Comparison of ENCODE assay signal across 9 cellular contexts in genomic region chr4:87009095-87009648, GRCh38.
DNase-seq lines count a peak whose midpoint lies in the region; ATAC-seq, FAIRE-seq and TF ChIP-seq lines count a peak whose summit lies in the region.
"Had no signal": no experiment of that assay in that cellular context is flagged by ENCODE, and none has a peak within 500 bp of the region (broad histone marks: within the 10 kb centered on the region; RNA-seq: fewer than 3 reads in every experiment).

No MANE protein-coding gene starts in this region.

- H3K4me3 Mint-ChIP-seq in activated naive CD4-positive, alpha-beta T cell treated with anti-CD3 and anti-CD28 coated beads, Interleukin-2, amount 50 U/mL, for 24 hours, result peak overlapping the region; percentile 60
- H3K4me3 Mint-ChIP-seq in activated T-helper 1 cell treated with anti-CD3 and anti-CD28 coated beads, Interleukin-12 subunit alpha, Interleukin-12 subunit beta, Interleukin-2, Interleukin-4 antibody, amounts not matched to agents 30 ng/mL and 10 ng/mL and 1 ng/mL, durations not matched to agents 14 hours and 24 hours and 36 hours, result peak overlapping the region; percentile 81

- TF ChIP-seq EP300 in HepG2 (IDR thresholded peaks at IDR 0.05; ENCODE audit: low read depth in 2 of 2, low read length in 2 of 2), result no peak
- TF ChIP-seq EP300 in HepG2 (CRISPR knock-in tag; IDR thresholded peaks at IDR 0.05; ENCODE audit: borderline replicate concordance), result no peak

- no peaks in the 10 kb centered on the region; a peak in 1 of 5 replicates for H3K27me3 ChIP-seq in HepG2 (ENCODE audit: control insufficient read depth in 1 of 2, insufficient read depth in 2 of 2, low read length in 2 of 2)

- peaks cover 80% of the 10 kb centered on the region for H3K4me1 ChIP-seq in HepG2 (ENCODE audit: insufficient read depth, low read length)
- no peaks in the 10 kb centered on the region for H3K4me1 ChIP-seq in urinary bladder (ENCODE audit: insufficient read depth)

- peaks cover 72% of the 10 kb centered on the region for H3K79me2 ChIP-seq in HepG2 (ENCODE audit: insufficient read depth, low read length)

- WGBS in HepG2 (ENCODE audit: low lambda C conversion rate), result 82% methylated on average over 2 of the region's 2 CpGs
- WGBS in urinary bladder, result 76% methylated on average over 2 of the region's 2 CpGs

- CTCF ChIA-PET in HepG2 (lab: Yijun Ruan, JAX; ENCODE audit: low intra/inter-chr PET ratio, low total read pairs), result no interaction called here

- in situ Hi-C loops in HepG2 (cut with HindIII; ENCODE audit: extremely low pct_ligation_motif_present, low pct_unique_long_range_greater_than_20kb), result loop anchor here (5.0 kb wide), 1 partner anchor 72 kb away; the partner anchor contains the start of gene AFF1

- H3K4me3 ChIP-seq in HepG2 (replicated peaks in 1 of 3; ENCODE audit: insufficient read depth in 1 of 3, low read depth in 2 of 3, low read length in 3 of 3), result no peak overlapping the region
- H3K4me3 ChIP-seq in urinary bladder (ENCODE audit: low read depth, low read length), result peak overlapping the region; percentile 0

- BruUV-seq in HepG2 (replicated peaks; lab: Mats Ljungman, UMichigan), result no TSS peak

- intact Hi-C loops in activated T-helper 1 cell treated with anti-CD3 and anti-CD28 coated beads, Interleukin-12 subunit alpha, Interleukin-12 subunit beta, Interleukin-2, Interleukin-4 antibody, amounts not matched to agents 30 ng/mL and 10 ng/mL and 1 ng/mL, durations not matched to agents 14 hours and 24 hours and 36 hours (cut with micrococcal nuclease), result loop anchor here (10.0 kb wide), 2 partner anchors 996 to 1276 kb away; partner anchors contain the start of genes PKD2 and PPM1K
- intact Hi-C loops in HepG2 (cut with micrococcal nuclease; ENCODE audit: unreplicated experiment), result no loop called here

- no peaks in the 10 kb centered on the region; a peak in 1 of 5 replicates for H3K36me3 ChIP-seq in HepG2 (replicated peaks in 1 of 2; ENCODE audit: control insufficient read depth in 1 of 2, insufficient read depth in 2 of 2, low read length in 2 of 2)
- no peaks in the 10 kb centered on the region for H3K36me3 ChIP-seq in urinary bladder (ENCODE audit: insufficient read depth)

- H3K9me3 Mint-ChIP-seq in activated naive CD4-positive, alpha-beta T cell treated with anti-CD3 and anti-CD28 coated beads, Interleukin-2, amount 50 U/mL, for 24 hours, result no peaks in the 10 kb centered on the region
- no peaks in the 10 kb centered on the region for H3K9me3 Mint-ChIP-seq in activated T-helper 1 cell treated with anti-CD3 and anti-CD28 coated beads, Interleukin-12 subunit alpha, Interleukin-12 subunit beta, Interleukin-2, Interleukin-4 antibody, amounts not matched to agents 30 ng/mL and 10 ng/mL and 1 ng/mL, durations not matched to agents 14 hours and 24 hours and 36 hours

- POLR2A ChIA-PET in HepG2 (lab: Yijun Ruan, JAX), result interaction anchor here (0.6 to 1.4 kb wide), 2 partner anchors 74 to 105 kb away, joined by 3 to 4 read pairs; partner anchors contain the start of gene AFF1

- no peak for TF ChIP-seq RAD21 in HepG2 (CRISPR knock-in tag; IDR thresholded peaks at IDR 0.05)

- TF ChIP-seq CTCF in HepG2 (CRISPR knock-in tag; IDR thresholded peaks at IDR 0.05), result no peak

- TF ChIP-seq POLR2A in HepG2 (IDR thresholded peaks at IDR 0.05; ENCODE audit: insufficient read depth in 1 of 2, low read depth in 2 of 2, low read length in 2 of 2), result no peak

- peaks cover 43% of the 10 kb centered on the region for H4K20me1 ChIP-seq in HepG2 (ENCODE audit: insufficient read depth, low read length)

- ATAC-seq in HepG2 (no peak), GM21423 (IDR thresholded peaks at IDR 0.05; ENCODE audit: unreplicated experiment) (no peak), HG03521 (IDR thresholded peaks at IDR 0.05; ENCODE audit: unreplicated experiment) (no peak)

- no peak for FAIRE-seq in HepG2 (lab: Jason Lieb, UNC)

- no peaks in the 10 kb centered on the region for H3K9me3 ChIP-seq in HepG2 (ENCODE audit: low read length)

- peak overlapping the region; percentile 25; the same call in 1 of the 2 replicates for H3K9ac ChIP-seq in HepG2 (ENCODE audit: insufficient read depth, low read depth, low read length)

- H3K4me2 ChIP-seq in HepG2 (ENCODE audit: low read depth, low read length), result peak overlapping the region; percentile 30; the same call in 1 of the 2 replicates

- no peak for DNase-seq in activated naive CD4-positive, alpha-beta T cell (lab: John Stamatoyannopoulos, UW)
- no peak for DNase-seq in activated T-helper 1 cell treated with anti-CD3 and anti-CD28 coated beads, Interleukin-12 subunit alpha, Interleukin-12 subunit beta, Interleukin-2, Interleukin-4 antibody, amounts not matched to agents 30 ng/mL and 10 ng/mL and 1 ng/mL, durations not matched to agents 14 hours and 24 hours and 36 hours (ENCODE audit: low spot score)
- DNase-seq in HepG2 (ENCODE audit: low spot score), result no peak
- DNase-seq in OCI-M2 (lab: John Stamatoyannopoulos, UW; ENCODE audit: unreplicated experiment), result no peak
- DNase-seq: DMS153 had no signal

- H3K27ac ChIP-seq in HepG2 (ENCODE audit: extremely low read length, insufficient read depth, low read length) (no peak overlapping the region), urinary bladder (ENCODE audit: low read depth) (no peak overlapping the region)

- no peak overlapping the region for H2AFZ ChIP-seq in HepG2 (ENCODE audit: low read length)

- peaks cover 78% of the 10 kb centered on the region for H3K4me1 Mint-ChIP-seq in activated naive CD4-positive, alpha-beta T cell treated with anti-CD3 and anti-CD28 coated beads, Interleukin-2, amount 50 U/mL, for 24 hours
- H3K4me1 Mint-ChIP-seq in activated T-helper 1 cell treated with anti-CD3 and anti-CD28 coated beads, Interleukin-12 subunit alpha, Interleukin-12 subunit beta, Interleukin-2, Interleukin-4 antibody, amounts not matched to agents 30 ng/mL and 10 ng/mL and 1 ng/mL, durations not matched to agents 14 hours and 24 hours and 36 hours (ENCODE audit: low read depth), result peaks cover 73% of the 10 kb centered on the region

- no peaks in the 10 kb centered on the region for H3K36me3 Mint-ChIP-seq in activated naive CD4-positive, alpha-beta T cell treated with anti-CD3 and anti-CD28 coated beads, Interleukin-2, amount 50 U/mL, for 24 hours
- H3K36me3 Mint-ChIP-seq in activated T-helper 1 cell treated with anti-CD3 and anti-CD28 coated beads, Interleukin-12 subunit alpha, Interleukin-12 subunit beta, Interleukin-2, Interleukin-4 antibody, amounts not matched to agents 30 ng/mL and 10 ng/mL and 1 ng/mL, durations not matched to agents 14 hours and 24 hours and 36 hours (ENCODE audit: low read depth), result peaks cover 3% of the 10 kb centered on the region

- H3K27ac Mint-ChIP-seq in activated naive CD4-positive, alpha-beta T cell treated with anti-CD3 and anti-CD28 coated beads, Interleukin-2, amount 50 U/mL, for 24 hours, result no peak overlapping the region
- peak overlapping the region; percentile 68 for H3K27ac Mint-ChIP-seq in activated T-helper 1 cell treated with anti-CD3 and anti-CD28 coated beads, Interleukin-12 subunit alpha, Interleukin-12 subunit beta, Interleukin-2, Interleukin-4 antibody, amounts not matched to agents 30 ng/mL and 10 ng/mL and 1 ng/mL, durations not matched to agents 14 hours and 24 hours and 36 hours

- H3K27me3 Mint-ChIP-seq in activated naive CD4-positive, alpha-beta T cell treated with anti-CD3 and anti-CD28 coated beads, Interleukin-2, amount 50 U/mL, for 24 hours, result no peaks in the 10 kb centered on the region
- H3K27me3 Mint-ChIP-seq in activated T-helper 1 cell treated with anti-CD3 and anti-CD28 coated beads, Interleukin-12 subunit alpha, Interleukin-12 subunit beta, Interleukin-2, Interleukin-4 antibody, amounts not matched to agents 30 ng/mL and 10 ng/mL and 1 ng/mL, durations not matched to agents 14 hours and 24 hours and 36 hours (ENCODE audit: insufficient read depth), result no peaks in the 10 kb centered on the region

TF ChIP-seq in HepG2, 621 proteins besides CTCF, POLR2A, EP300 and RAD21:
- TF ChIP-seq TMF1 (CRISPR knock-in tag; IDR thresholded peaks at IDR 0.05; ENCODE audit: low read depth) (no peak), GMEB1 (CRISPR knock-in tag; IDR thresholded peaks at IDR 0.05; ENCODE audit: borderline replicate concordance) (no peak), MZF1 (CRISPR knock-in tag; IDR thresholded peaks at IDR 0.05; ENCODE audit: borderline replicate concordance) (no peak)
